In the genomic region with DNA sequence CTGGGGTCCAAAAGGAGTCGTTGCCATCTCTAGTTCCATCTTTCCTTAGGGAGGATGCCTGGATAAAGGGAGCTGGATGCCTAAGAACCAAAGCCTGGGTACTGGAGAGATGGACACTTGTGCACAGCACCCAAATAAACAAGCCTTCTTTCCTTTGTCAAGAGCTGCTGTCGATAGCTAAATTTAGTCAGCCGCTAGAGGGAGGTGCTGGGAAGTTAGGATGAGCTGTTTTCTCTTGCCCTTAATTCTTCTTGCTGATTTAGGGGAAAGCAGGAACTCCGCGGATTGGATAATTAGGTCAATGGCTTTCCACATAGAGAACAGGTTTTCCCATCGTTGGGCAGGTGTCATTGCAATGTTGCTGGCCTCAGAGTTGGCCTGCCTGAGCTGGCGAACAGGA, we compare ENCODE assay signal across 8 cellular contexts.
A peak's percentile ranks its signal among the peaks of the same experiment; 100 is the strongest.
DNase-seq lines count a peak whose midpoint lies in the region; ATAC-seq and TF ChIP-seq lines count a peak whose summit lies in the region.
"Had no signal": no experiment of that assay in that cellular context is flagged by ENCODE, and none has a peak within 500 bp of the region (broad histone marks: within the 10 kb centered on the region; RNA-seq: fewer than 3 reads in every experiment).

No MANE protein-coding gene starts in this region.

- no peaks in the 10 kb centered on the region for H3K27me3 ChIP-seq in WERI-Rb-1 (ENCODE audit: insufficient read depth, low read depth, severe bottlenecking)
- H3K27me3 ChIP-seq: neutrophil had no signal

- no peak overlapping the region for H3K27ac ChIP-seq in WERI-Rb-1
- H3K27ac ChIP-seq: neutrophil had no signal

- no peak overlapping the region for H3K4me3 ChIP-seq in WERI-Rb-1 (ENCODE audit: low read depth, low read length)

- H3K9me3 ChIP-seq in WERI-Rb-1 (ENCODE audit: severe bottlenecking), result no peaks in the 10 kb centered on the region
- H3K9me3 ChIP-seq: neutrophil had no signal

- H3K36me3 ChIP-seq in WERI-Rb-1, result no peaks in the 10 kb centered on the region
- H3K36me3 ChIP-seq: neutrophil had no signal

- DNase-seq in ELF-1 (ENCODE audit: low read depth, low spot score) (peak; percentile 82), Kasumi-1 (lab: John Stamatoyannopoulos, UW) (peak; percentile 63 to 80), WERI-Rb-1 (peak; percentile 60), inferior parietal cortex (ENCODE audit: extremely low spot score) (peak; percentile 27), HuH-7.5 (ENCODE audit: low spot score) (no peak)

- ATAC-seq in HG03139 (IDR thresholded peaks at IDR 0.05; ENCODE audit: unreplicated experiment), result no peak
- ATAC-seq in HG02759 (IDR thresholded peaks at IDR 0.05; ENCODE audit: unreplicated experiment), result no peak

- peak; percentile 45 for TF ChIP-seq CTCF in WERI-Rb-1 (IDR thresholded peaks at IDR 0.05; ENCODE audit: low read depth, low read length)
